In genomic region chr1:35790670-35791069, GRCh38 we compare ENCODE assay signal across 23 cellular contexts. TPM values are rescaled to one million over a fixed set of nuclear protein-coding genes. Genes with fewer than 3 reads are reported as not detected.
DNase-seq lines count a peak whose midpoint lies in the region; ATAC-seq, FAIRE-seq and TF ChIP-seq lines count a peak whose summit lies in the region.
"Had no signal": no experiment of that assay in that cellular context is flagged by ENCODE, and none has a peak within 500 bp of the region (broad histone marks: within the 10 kb centered on the region; RNA-seq: fewer than 3 reads in every experiment).

No MANE protein-coding gene starts in this region.

- no peak for TF ChIP-seq EP300 in HepG2 (IDR thresholded peaks at IDR 0.05; ENCODE audit: low read depth in 2 of 2, low read length in 2 of 2)
- no peak for TF ChIP-seq EP300 in HepG2 (CRISPR knock-in tag; IDR thresholded peaks at IDR 0.05; ENCODE audit: borderline replicate concordance)

- no peak overlapping the region for H3K4me3 ChIP-seq in HepG2 (replicated peaks in 1 of 3; ENCODE audit: insufficient read depth in 1 of 3, low read depth in 2 of 3, low read length in 3 of 3)
- no peak overlapping the region for H3K4me3 ChIP-seq in right lobe of liver
- H3K4me3 ChIP-seq in kidney (ENCODE audit: low read length in 2 of 2), result no peak overlapping the region
- H3K4me3 ChIP-seq in small intestine (ENCODE audit: low read depth in 1 of 2, low read length in 2 of 2), result no peak overlapping the region
- H3K4me3 ChIP-seq in effector memory CD4-positive, alpha-beta T cell (ENCODE audit: insufficient read depth, low read depth, low read length, poor library complexity, severe bottlenecking), result no peak overlapping the region
- H3K4me3 ChIP-seq in left lung, result no peak overlapping the region
- H3K4me3 ChIP-seq: A549; BLaER1 treated with 17β-estradiol and CSF1 and Interleukin-3, amounts not matched to agents 10 nM and 100 nM; GM12878 had no signal

- H3K9me3 ChIP-seq in HepG2 (ENCODE audit: low read length) (no peaks in the 10 kb centered on the region), right lobe of liver (no peaks in the 10 kb centered on the region), kidney (ENCODE audit: control insufficient read depth in 1 of 2, low read length in 2 of 2) (no peaks in the 10 kb centered on the region), small intestine (ENCODE audit: control insufficient read depth, low read depth) (no peaks in the 10 kb centered on the region), left lung (no peaks in the 10 kb centered on the region)
- no peaks in the 10 kb centered on the region for H3K9me3 ChIP-seq in effector memory CD4-positive, alpha-beta T cell (ENCODE audit: control insufficient read depth, low read length)
- H3K9me3 ChIP-seq: A549; BLaER1 treated with 17β-estradiol and CSF1 and Interleukin-3, amounts not matched to agents 10 nM and 100 nM; Caco-2 had no signal

- no peak overlapping the region for H2AFZ ChIP-seq in HepG2 (ENCODE audit: low read length)

- no TSS peak for BruUV-seq in HepG2 (replicated peaks; lab: Mats Ljungman, UMichigan)

- no peaks in the 10 kb centered on the region for H3K79me2 ChIP-seq in HepG2 (ENCODE audit: insufficient read depth, low read length)

- no peak overlapping the region for H3K27ac ChIP-seq in HepG2 (ENCODE audit: extremely low read length, insufficient read depth, low read length)
- no peak overlapping the region for H3K27ac ChIP-seq in right lobe of liver
- H3K27ac ChIP-seq in kidney (ENCODE audit: low read depth in 2 of 2, low read length in 2 of 2), result no peak overlapping the region
- H3K27ac ChIP-seq in small intestine (ENCODE audit: low read depth in 1 of 2, low read length in 1 of 2), result no peak overlapping the region
- H3K27ac ChIP-seq in effector memory CD4-positive, alpha-beta T cell (ENCODE audit: insufficient read depth, low read length, poor library complexity, severe bottlenecking), result no peak overlapping the region
- H3K27ac ChIP-seq in left lung, result no peak overlapping the region
- H3K27ac ChIP-seq: 22Rv1; A549; BLaER1 treated with 17β-estradiol and CSF1 and Interleukin-3, amounts not matched to agents 10 nM and 100 nM; C4-2B had no signal

- no peak for ATAC-seq in HepG2
- ATAC-seq in right lobe of liver, result no peak
- no peak for ATAC-seq in left lung
- ATAC-seq in GM21717 (IDR thresholded peaks at IDR 0.05; ENCODE audit: unreplicated experiment), result no peak
- ATAC-seq: A549; CD8-positive, alpha-beta T cell; GM12878 had no signal

- TF ChIP-seq RAD21 in HepG2 (CRISPR knock-in tag; IDR thresholded peaks at IDR 0.05), result no peak

- no peaks in the 10 kb centered on the region; a peak in 1 of 5 replicates for H3K27me3 ChIP-seq in HepG2 (ENCODE audit: control insufficient read depth in 1 of 2, insufficient read depth in 2 of 2, low read length in 2 of 2)
- no peaks in the 10 kb centered on the region for H3K27me3 ChIP-seq in right lobe of liver
- H3K27me3 ChIP-seq in small intestine (ENCODE audit: control insufficient read depth in 2 of 2, insufficient read depth in 2 of 2, low read length in 2 of 2), result no peaks in the 10 kb centered on the region
- no peaks in the 10 kb centered on the region for H3K27me3 ChIP-seq in effector memory CD4-positive, alpha-beta T cell (replicated peaks; ENCODE audit: control insufficient read depth, insufficient read depth, low read length, poor library complexity, severe bottlenecking)
- H3K27me3 ChIP-seq in left lung, result no peaks in the 10 kb centered on the region
- H3K27me3 ChIP-seq: BLaER1 treated with 17β-estradiol and CSF1 and Interleukin-3, amounts not matched to agents 10 nM and 100 nM had no signal

- H3K36me3 ChIP-seq in HepG2 (replicated peaks in 1 of 2; ENCODE audit: control insufficient read depth in 1 of 2, insufficient read depth in 2 of 2, low read length in 2 of 2), result no peaks in the 10 kb centered on the region
- H3K36me3 ChIP-seq in right lobe of liver, result no peaks in the 10 kb centered on the region
- H3K36me3 ChIP-seq in kidney (ENCODE audit: control insufficient read depth in 1 of 2, insufficient read depth in 2 of 2, low read length in 2 of 2), result no peaks in the 10 kb centered on the region
- no peaks in the 10 kb centered on the region for H3K36me3 ChIP-seq in small intestine (ENCODE audit: control insufficient read depth in 2 of 2, insufficient read depth in 2 of 2, low read length in 2 of 2)
- no peaks in the 10 kb centered on the region for H3K36me3 ChIP-seq in effector memory CD4-positive, alpha-beta T cell (ENCODE audit: control insufficient read depth, insufficient read depth, low read length)
- no peaks in the 10 kb centered on the region for H3K36me3 ChIP-seq in left lung
- H3K36me3 ChIP-seq: BLaER1 treated with 17β-estradiol and CSF1 and Interleukin-3, amounts not matched to agents 10 nM and 100 nM had no signal

- 0 out of 2 replicates have a peak overlapping the region, but pooled peaks have one; percentile 27 for H3K4me2 ChIP-seq in HepG2 (ENCODE audit: low read depth, low read length)
- H3K4me2 ChIP-seq: A549; BLaER1 treated with 17β-estradiol and CSF1 and Interleukin-3, amounts not matched to agents 10 nM and 100 nM had no signal

- WGBS in HepG2 (ENCODE audit: low lambda C conversion rate), result 2% methylated on average over 2 of the region's 2 CpGs
- 79% methylated on average over 2 of the region's 2 CpGs for WGBS in right lobe of liver (ENCODE audit: insufficient coverage, low coverage, low lambda C conversion rate, missing lambda C conversion rate)
- WGBS in small intestine, 3 donors, result 66 to 75% (median 72%) methylated on average over 2 of the region's 2 CpGs

- TF ChIP-seq CTCF in HepG2 (CRISPR knock-in tag; IDR thresholded peaks at IDR 0.05), result no peak
- TF ChIP-seq CTCF in right lobe of liver (IDR thresholded peaks at IDR 0.05), result no peak
- TF ChIP-seq CTCF in kidney (IDR thresholded peaks at IDR 0.05; ENCODE audit: borderline replicate concordance, extremely low read depth, insufficient read depth), result no peak
- no peak for TF ChIP-seq CTCF in left lung (IDR thresholded peaks at IDR 0.05)

- FAIRE-seq in HepG2 (lab: Jason Lieb, UNC), result no peak
- peak; percentile 12 for FAIRE-seq in endometrium (lab: Jason Lieb, UNC)
- peak; percentile 65 for FAIRE-seq in kidney (lab: Jason Lieb, UNC)
- peak; percentile 23 for FAIRE-seq in small intestine (lab: Jason Lieb, UNC)
- FAIRE-seq: A549, D721Med, GM12878, GM12892, GM18507 had no signal

- H3K9ac ChIP-seq in HepG2 (ENCODE audit: insufficient read depth, low read depth, low read length) (no peak overlapping the region), kidney (ENCODE audit: low read length in 2 of 2) (no peak overlapping the region)
- H3K9ac ChIP-seq: BLaER1 treated with 17β-estradiol and CSF1 and Interleukin-3, amounts not matched to agents 10 nM and 100 nM had no signal

- TF ChIP-seq POLR2A in HepG2 (IDR thresholded peaks at IDR 0.05; ENCODE audit: insufficient read depth in 1 of 2, low read depth in 2 of 2, low read length in 2 of 2), result no peak
- no peak for TF ChIP-seq POLR2A in right lobe of liver (IDR thresholded peaks at IDR 0.05)

- POLR2A ChIA-PET in HepG2 (lab: Yijun Ruan, JAX), result no interaction called here

- DNase-seq in HepG2 (ENCODE audit: low spot score) (no peak), right lobe of liver (no peak), kidney (no peak), small intestine (no peak), left lung (no peak)
- no peak for DNase-seq in effector memory CD4-positive, alpha-beta T cell
- DNase-seq: AML-193; Caco-2; Calu3; CD4-positive, alpha-beta T cell; CD8-positive, alpha-beta T cell; DMS79 treated with DMSO at 0.1 percent for 48 hours; GDM1 had no signal

- no peaks in the 10 kb centered on the region for H4K20me1 ChIP-seq in HepG2 (ENCODE audit: insufficient read depth, low read length)
- H4K20me1 ChIP-seq: BLaER1 treated with 17β-estradiol and CSF1 and Interleukin-3, amounts not matched to agents 10 nM and 100 nM had no signal

- H3K4me1 ChIP-seq in HepG2 (ENCODE audit: insufficient read depth, low read length) (peaks cover 14% of the 10 kb centered on the region), right lobe of liver (no peaks in the 10 kb centered on the region), kidney (ENCODE audit: control insufficient read depth in 1 of 2, insufficient read depth in 1 of 2, low read depth in 1 of 2, low read length in 2 of 2) (no peaks in the 10 kb centered on the region), small intestine (ENCODE audit: control insufficient read depth in 2 of 2, insufficient read depth in 1 of 2, low read depth in 1 of 2, low read length in 1 of 2) (no peaks in the 10 kb centered on the region), left lung (no peaks in the 10 kb centered on the region)
- H3K4me1 ChIP-seq in effector memory CD4-positive, alpha-beta T cell (ENCODE audit: control insufficient read depth, insufficient read depth, low read length, poor library complexity, severe bottlenecking), result no peaks in the 10 kb centered on the region
- H3K4me1 ChIP-seq: A549; BLaER1 treated with 17β-estradiol and CSF1 and Interleukin-3, amounts not matched to agents 10 nM and 100 nM; Caco-2 had no signal

- intact Hi-C loops in HepG2 (cut with micrococcal nuclease; ENCODE audit: unreplicated experiment), result no loop called here
- intact Hi-C loops in right lobe of liver (cut with DNase I), result no loop called here
- intact Hi-C loops in kidney (cut with DNase I), result no loop called here
- intact Hi-C loops in left lung (cut with DNase I), result no loop called here

- CTCF ChIA-PET in HepG2 (lab: Yijun Ruan, JAX; ENCODE audit: low intra/inter-chr PET ratio, low total read pairs), result no interaction called here

- in situ Hi-C loops in HepG2 (cut with HindIII; ENCODE audit: extremely low pct_ligation_motif_present, low pct_unique_long_range_greater_than_20kb), result no loop called here

RNA-seq across cellular contexts. Expression of gene AGO4, which starts 17.1 kb away (rescaled TPM):
- total RNA-seq in HepG2 (2016; rRNA removed; fragmentation: Illumina TruSeq; extraction: Trizol) (6.0 and 6.8 TPM in 2 replicates), right lobe of liver (10 to 100 TPM in 1 of 6 experiments, 1 to 10 TPM in 5; 6.5 to 10.4 (median 7.7) TPM), kidney (12.2 TPM), left lung (10 to 100 TPM; 16.9 to 23.6 TPM)
- total RNA-seq in HepG2 (2016; cell fraction: cytosol; rRNA removed; fragmentation: Illumina TruSeq; extraction: Trizol; ENCODE audit: low read depth), result 3.0 and 4.0 TPM in 2 replicates
- total RNA-seq in HepG2 (2016; cell fraction: insoluble cytoplasmic fraction; rRNA removed; fragmentation: Illumina TruSeq; extraction: Trizol), result 4.8 and 6.6 TPM in 2 replicates
- total RNA-seq in HepG2 (2016; cell fraction: membrane; rRNA removed; fragmentation: Illumina TruSeq; extraction: Trizol), result 4.0 and 7.0 TPM in 2 replicates
- total RNA-seq in HepG2 (2016; cell fraction: nucleus; rRNA removed; fragmentation: Illumina TruSeq; extraction: Trizol), result 8.4 and 9.1 TPM in 2 replicates
- polyA plus RNA-seq in HepG2 (2011; rRNA removed) (13.8 and 14.6 TPM in 2 replicates), kidney (ENCODE audit: insufficient read depth, low read depth, low replicate concordance) (3.3 TPM), small intestine (1 to 10 TPM; 4.3 to 6.8 (median 5.6) TPM)
- 8.4 and 8.5 TPM in 2 replicates for polyA plus RNA-seq in HepG2 (2011; cell fraction: cytosol; rRNA removed)
- 15.1 and 16.9 TPM in 2 replicates for polyA plus RNA-seq in HepG2 (2011; cell fraction: nucleus; rRNA removed)
- 8.8 and 9.8 TPM in 2 replicates for polyA plus RNA-seq in HepG2 (2012)
- 0.53 and 1.4 TPM in 2 replicates for polyA plus RNA-seq in HepG2 (2016; cell fraction: cytosol; fragmentation: Illumina TruSeq; extraction: Trizol; ENCODE audit: low read depth)
- polyA plus RNA-seq in HepG2 (2016; cell fraction: insoluble cytoplasmic fraction; fragmentation: Illumina TruSeq; extraction: Trizol; ENCODE audit: low read depth), result 3.8 and 5.2 TPM in 2 replicates
- 2.3 and 3.6 TPM in 2 replicates for polyA plus RNA-seq in HepG2 (2016; cell fraction: membrane; fragmentation: Illumina TruSeq; extraction: Trizol; ENCODE audit: low read depth)
- 10.2 and 12.8 TPM in 2 replicates for polyA plus RNA-seq in HepG2 (2016; cell fraction: nucleus; fragmentation: Illumina TruSeq; extraction: Trizol; ENCODE audit: insufficient read depth, low read depth)
- 17.3 and 43.6 TPM in 2 replicates for polyA minus RNA-seq in HepG2 (2011; rRNA and poly(A)+ RNA removed; ENCODE audit: low replicate concordance)
- 13.8 and 14.4 TPM in 2 replicates for polyA minus RNA-seq in HepG2 (2011; cell fraction: cytosol; rRNA and poly(A)+ RNA removed)
- polyA minus RNA-seq in HepG2 (2011; cell fraction: nucleus; rRNA and poly(A)+ RNA removed), result 25.6 and 31.6 TPM in 2 replicates

RNA-seq across cellular contexts. Expression of gene CLSPN, which starts 20.9 kb away (rescaled TPM):
- 32.5 and 51.7 TPM in 2 replicates for total RNA-seq in HepG2 (2016; rRNA removed; fragmentation: Illumina TruSeq; extraction: Trizol)
- total RNA-seq in HepG2 (2016; cell fraction: cytosol; rRNA removed; fragmentation: Illumina TruSeq; extraction: Trizol; ENCODE audit: low read depth), result 4.4 and 6.3 TPM in 2 replicates
- 31.9 and 50.2 TPM in 2 replicates for total RNA-seq in HepG2 (2016; cell fraction: insoluble cytoplasmic fraction; rRNA removed; fragmentation: Illumina TruSeq; extraction: Trizol)
- total RNA-seq in HepG2 (2016; cell fraction: membrane; rRNA removed; fragmentation: Illumina TruSeq; extraction: Trizol), result 6.2 and 8.0 TPM in 2 replicates
- total RNA-seq in HepG2 (2016; cell fraction: nucleus; rRNA removed; fragmentation: Illumina TruSeq; extraction: Trizol), result 22.1 and 25.0 TPM in 2 replicates
- 2.2 and 2.5 TPM in 2 replicates for polyA plus RNA-seq in HepG2 (2011; rRNA removed)
- polyA plus RNA-seq in HepG2 (2011; cell fraction: cytosol; rRNA removed), result 1.6 TPM in 2 replicates
- 1.7 and 2.2 TPM in 2 replicates for polyA plus RNA-seq in HepG2 (2011; cell fraction: nucleus; rRNA removed)
- polyA plus RNA-seq in HepG2 (2012), result 1.1 and 4.6 TPM in 2 replicates
- polyA plus RNA-seq in HepG2 (2016; cell fraction: cytosol; fragmentation: Illumina TruSeq; extraction: Trizol; ENCODE audit: low read depth), result 0.63 and 0.71 TPM in 2 replicates
- polyA plus RNA-seq in HepG2 (2016; cell fraction: insoluble cytoplasmic fraction; fragmentation: Illumina TruSeq; extraction: Trizol; ENCODE audit: low read depth), result 20.7 and 21.0 TPM in 2 replicates
- polyA plus RNA-seq in HepG2 (2016; cell fraction: membrane; fragmentation: Illumina TruSeq; extraction: Trizol; ENCODE audit: low read depth), result 0.34 and 0.68 TPM in 2 replicates
- 21.6 and 24.4 TPM in 2 replicates for polyA plus RNA-seq in HepG2 (2016; cell fraction: nucleus; fragmentation: Illumina TruSeq; extraction: Trizol; ENCODE audit: insufficient read depth, low read depth)
- 3.3 and 40.9 TPM in 2 replicates for polyA minus RNA-seq in HepG2 (2011; rRNA and poly(A)+ RNA removed; ENCODE audit: low replicate concordance)
- 4.3 and 4.4 TPM in 2 replicates for polyA minus RNA-seq in HepG2 (2011; cell fraction: cytosol; rRNA and poly(A)+ RNA removed)
- polyA minus RNA-seq in HepG2 (2011; cell fraction: nucleus; rRNA and poly(A)+ RNA removed), result 3.9 and 4.6 TPM in 2 replicates
- 1 to 10 TPM in 2 of 6 experiments, under 1 TPM in 4; 0.13 to 3.2 (median 0.31) TPM for total RNA-seq in right lobe of liver
- 1.1 TPM for total RNA-seq in kidney
- polyA plus RNA-seq in kidney (ENCODE audit: insufficient read depth, low read depth, low replicate concordance), result 0.92 TPM
- 1 to 10 TPM in 1 of 3 donors, under 1 TPM in 2; 0.27 to 3.5 (median 0.67) TPM for polyA plus RNA-seq in small intestine
- 10 to 100 TPM in 1 of 2 donors, 1 to 10 TPM in 1; 9.1 to 10.6 TPM for total RNA-seq in left lung
